Comparison of ENCODE assay signal across 14 cellular contexts in genomic region chr22:39951603-39952293, GRCh38. TPM values are rescaled to one million over a fixed set of nuclear protein-coding genes. Genes with fewer than 3 reads are reported as not detected.
DNase-seq lines count a peak whose midpoint lies in the region; ATAC-seq and TF ChIP-seq lines count a peak whose summit lies in the region.
"Not testable (repeated sequence)": the region's sequence is repeated elsewhere in the genome, so short reads cannot be mapped to it uniquely, and the experiment has no call there.
"Had no signal": no experiment of that assay in that cellular context is flagged by ENCODE, and none has a peak within 500 bp of the region (broad histone marks: within the 10 kb centered on the region; RNA-seq: fewer than 3 reads in every experiment).

No MANE protein-coding gene starts in this region.

- peaks cover 25% of the 10 kb centered on the region for H3F3A ChIP-seq in Loucy (ENCODE audit: low read depth)

- H3K4me3 ChIP-seq in DND-41 (ENCODE audit: low read depth in 1 of 2, low read length in 2 of 2) (peak overlapping the region in 1 of 2 experiments; percentile 15; a peak in 2 of 4 replicates), Loucy (ENCODE audit: low read length, poor library complexity, severe bottlenecking) (peak overlapping the region; percentile 27)
- H3K4me3 ChIP-seq in effector memory CD4-positive, alpha-beta T cell (ENCODE audit: insufficient read depth, low read depth, low read length, poor library complexity, severe bottlenecking): peak overlapping the region; percentile 7

- peak; percentile 91 for ATAC-seq in DND-41 (ENCODE audit: insufficient read depth, low read depth)
- ATAC-seq in activated CD8-positive, alpha-beta memory T cell treated with anti-CD3 and anti-CD28 coated beads, Interleukin-2, amount 10 ng/mL, durations not matched to agents 7 days and 5 days: peak; percentile 48

- peak; percentile 44 for TF ChIP-seq CTCF in DND-41 (IDR thresholded peaks at IDR 0.05; ENCODE audit: borderline replicate concordance, extremely low read depth, low read length, poor library complexity, severe bottlenecking)
- TF ChIP-seq CTCF in Loucy (conservative IDR thresholded peaks at IDR 0.05; ENCODE audit: low read length): not testable (repeated sequence)

- peak overlapping the region; percentile 30 for H3K27ac Mint-ChIP-seq in activated CD8-positive, alpha-beta memory T cell treated with anti-CD3 and anti-CD28 coated beads, Interleukin-2, amount 10 ng/mL, durations not matched to agents 7 days and 5 days
- peak overlapping the region; percentile 99 for H3K27ac Mint-ChIP-seq in activated naive CD4-positive, alpha-beta T cell treated with anti-CD3 and anti-CD28 coated beads, Interleukin-2, amount 50 U/mL, for 24 hours

- H3K27me3 Mint-ChIP-seq in activated CD8-positive, alpha-beta memory T cell treated with anti-CD3 and anti-CD28 coated beads, Interleukin-2, amount 10 ng/mL, durations not matched to agents 7 days and 5 days; activated naive CD4-positive, alpha-beta T cell treated with anti-CD3 and anti-CD28 coated beads, Interleukin-2, amount 50 U/mL, for 24 hours: not testable (repeated sequence)

- DNase-seq in DND-41: peak; percentile 85
- peak; percentile 29 for DNase-seq in T-helper 22 cell (ENCODE audit: low read depth)
- DNase-seq in activated CD8-positive, alpha-beta memory T cell treated with anti-CD3 and anti-CD28 coated beads, Interleukin-2, amount 10 ng/mL, durations not matched to agents 7 days and 5 days; effector memory CD4-positive, alpha-beta T cell: not testable (repeated sequence)
- DNase-seq in stimulated activated CD4-positive, alpha-beta T cell treated with anti-CD3 and anti-CD28 coated beads, Interleukin-15, amount 100 ng/mL, for 24 hours: peak; percentile 47

- not testable (repeated sequence) for H3K9me3 Mint-ChIP-seq in activated CD8-positive, alpha-beta memory T cell treated with anti-CD3 and anti-CD28 coated beads, Interleukin-2, amount 10 ng/mL, durations not matched to agents 7 days and 5 days (ENCODE audit: low read depth); activated naive CD4-positive, alpha-beta T cell treated with anti-CD3 and anti-CD28 coated beads, Interleukin-2, amount 50 U/mL, for 24 hours

- peak overlapping the region; percentile 32 for H2AFZ ChIP-seq in DND-41 (ENCODE audit: low read depth, low read length)
- H2AFZ ChIP-seq in Loucy (ENCODE audit: low read length): not testable (repeated sequence)

- H3K36me3 Mint-ChIP-seq in activated CD8-positive, alpha-beta memory T cell treated with anti-CD3 and anti-CD28 coated beads, Interleukin-2, amount 10 ng/mL, durations not matched to agents 7 days and 5 days: peaks cover 84% of the 10 kb centered on the region
- peaks cover 19% of the 10 kb centered on the region for H3K36me3 Mint-ChIP-seq in activated naive CD4-positive, alpha-beta T cell treated with anti-CD3 and anti-CD28 coated beads, Interleukin-2, amount 50 U/mL, for 24 hours

- H3K4me2 ChIP-seq in DND-41 (ENCODE audit: insufficient read depth, low read length) (peak overlapping the region; percentile 44), Loucy (ENCODE audit: low read depth, low read length, poor library complexity, severe bottlenecking) (peak overlapping the region; percentile 64)

- peak overlapping the region; percentile 14 for H3K4me3 Mint-ChIP-seq in activated CD8-positive, alpha-beta memory T cell treated with anti-CD3 and anti-CD28 coated beads, Interleukin-2, amount 10 ng/mL, durations not matched to agents 7 days and 5 days
- peak overlapping the region; percentile 80 for H3K4me3 Mint-ChIP-seq in activated naive CD4-positive, alpha-beta T cell treated with anti-CD3 and anti-CD28 coated beads, Interleukin-2, amount 50 U/mL, for 24 hours

- H3K79me2 ChIP-seq in DND-41 (ENCODE audit: insufficient read depth, low read length) (peaks cover 58% of the 10 kb centered on the region), Loucy (ENCODE audit: insufficient read depth, low read length) (peaks cover 77% of the 10 kb centered on the region)

- H3K4me1 ChIP-seq in DND-41 (ENCODE audit: insufficient read depth, low read length) (peaks cover 83% of the 10 kb centered on the region), Loucy (ENCODE audit: insufficient read depth, low read length, poor library complexity, severe bottlenecking) (peaks cover 100% of the 10 kb centered on the region)
- peaks cover 69% of the 10 kb centered on the region for H3K4me1 ChIP-seq in effector memory CD4-positive, alpha-beta T cell (ENCODE audit: control insufficient read depth, insufficient read depth, low read length, poor library complexity, severe bottlenecking)

- H3K4me1 Mint-ChIP-seq in activated CD8-positive, alpha-beta memory T cell treated with anti-CD3 and anti-CD28 coated beads, Interleukin-2, amount 10 ng/mL, durations not matched to agents 7 days and 5 days: peaks cover 93% of the 10 kb centered on the region
- H3K4me1 Mint-ChIP-seq in activated naive CD4-positive, alpha-beta T cell treated with anti-CD3 and anti-CD28 coated beads, Interleukin-2, amount 50 U/mL, for 24 hours: peaks cover 93% of the 10 kb centered on the region

- H3K27me3 ChIP-seq in DND-41 (ENCODE audit: insufficient read depth, low read length, poor library complexity); Loucy (ENCODE audit: insufficient read depth, low read length, poor library complexity, severe bottlenecking); effector memory CD4-positive, alpha-beta T cell (replicated peaks; ENCODE audit: control insufficient read depth, insufficient read depth, low read length, poor library complexity, severe bottlenecking): not testable (repeated sequence)

- not testable (repeated sequence) for H3K9me2 ChIP-seq in Loucy (replicated peaks; ENCODE audit: low read depth, low read length)

- H3K27ac ChIP-seq in DND-41 (ENCODE audit: low read length): peak overlapping the region; percentile 83
- H3K27ac ChIP-seq in effector memory CD4-positive, alpha-beta T cell (ENCODE audit: insufficient read depth, low read length, poor library complexity, severe bottlenecking): peak overlapping the region; percentile 38

- H3K36me3 ChIP-seq in DND-41 (ENCODE audit: insufficient read depth, low read length) (peaks cover 62% of the 10 kb centered on the region), Loucy (ENCODE audit: insufficient read depth, low read length) (peaks cover 78% of the 10 kb centered on the region)
- H3K36me3 ChIP-seq in effector memory CD4-positive, alpha-beta T cell (ENCODE audit: control insufficient read depth, insufficient read depth, low read length): peaks cover 55% of the 10 kb centered on the region

- not testable (repeated sequence) for H3K9me3 ChIP-seq in DND-41 (ENCODE audit: insufficient read depth, low read length, severe bottlenecking); Loucy (ENCODE audit: insufficient read depth, low read depth, low read length); effector memory CD4-positive, alpha-beta T cell (ENCODE audit: control insufficient read depth, low read length)

- H3K9ac ChIP-seq in DND-41 (ENCODE audit: low read depth, low read length) (peak overlapping the region; percentile 49), Loucy (ENCODE audit: low read depth, low read length, poor library complexity, severe bottlenecking) (peak overlapping the region; percentile 71)

- CTCF ChIA-PET in activated CD8-positive, alpha-beta memory T cell treated with anti-CD3 and anti-CD28 coated beads, Interleukin-2, amount 10 ng/mL, durations not matched to agents 7 days and 5 days (lab: Charles Lee): interaction anchor here (1.0 to 3.1 kb wide), 8 partner anchors 10 to 73 kb away, joined by 3 to 12 read pairs (median 4); no protein-coding TSS in a partner anchor

- not testable (repeated sequence) for H4K20me1 ChIP-seq in DND-41 (ENCODE audit: insufficient read depth, low read length); Loucy (ENCODE audit: insufficient read depth, low read length, poor library complexity, severe bottlenecking)

RNA-seq across cellular contexts. Expression of gene TMA7B, which starts 8.4 kb away (rescaled TPM):
- 10 to 100 TPM in 1 of 2 experiments, 1 to 10 TPM in 1; 5.1 to 11.0 TPM for total RNA-seq in activated CD8-positive, alpha-beta memory T cell treated with anti-CD3 and anti-CD28 coated beads, Interleukin-2, amount 10 ng/mL, durations not matched to agents 7 days and 5 days
- total RNA-seq: adrenal gland, Calu3, esophagus squamous epithelium, foreskin keratinocyte, PC-3 had no signal

RNA-seq across cellular contexts. Expression of gene FAM83F, which starts 43.0 kb away (rescaled TPM):
- total RNA-seq in activated CD8-positive, alpha-beta memory T cell treated with anti-CD3 and anti-CD28 coated beads, Interleukin-2, amount 10 ng/mL, durations not matched to agents 7 days and 5 days: not detected

RNA-seq across cellular contexts. Expression of gene GRAP2, which starts 50.9 kb away (rescaled TPM):
- 100 to 1,000 TPM; 183 to 257 TPM for total RNA-seq in activated CD8-positive, alpha-beta memory T cell treated with anti-CD3 and anti-CD28 coated beads, Interleukin-2, amount 10 ng/mL, durations not matched to agents 7 days and 5 days
- total RNA-seq: Calu3, foreskin keratinocyte, PC-3 had no signal

RNA-seq across cellular contexts. Expression of gene ENTHD1, which starts 58.2 kb away (rescaled TPM):
- under 1 TPM; 0.21 to 0.41 TPM for total RNA-seq in activated CD8-positive, alpha-beta memory T cell treated with anti-CD3 and anti-CD28 coated beads, Interleukin-2, amount 10 ng/mL, durations not matched to agents 7 days and 5 days
- total RNA-seq: Calu3, esophagus squamous epithelium, foreskin keratinocyte, PC-3, skeletal muscle tissue, transverse colon had no signal
